In the genomic region with DNA sequence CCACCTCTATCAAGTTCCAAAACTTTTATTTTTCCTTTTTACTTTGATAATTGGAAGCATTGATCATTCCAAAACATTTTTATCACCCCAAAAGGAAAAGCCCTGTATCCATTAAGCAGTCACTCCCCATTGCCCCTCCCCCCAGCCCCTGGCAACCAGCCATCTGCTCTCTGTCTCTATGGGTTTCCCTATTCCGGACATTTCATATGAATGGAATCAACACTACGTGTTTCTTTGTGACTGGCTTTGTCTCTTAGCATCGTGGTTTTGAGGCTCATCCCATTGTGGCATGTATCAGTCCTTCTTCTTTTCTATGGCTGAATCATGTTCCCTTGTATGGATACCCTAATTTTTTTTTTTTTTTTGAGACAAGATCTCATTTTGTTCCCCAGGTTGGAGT, we compare ENCODE assay signal across 15 cellular contexts.
"Had no signal": no experiment of that assay in that cellular context is flagged by ENCODE, and none has a peak within 500 bp of the region (broad histone marks: within the 10 kb centered on the region; RNA-seq: fewer than 3 reads in every experiment).

No MANE protein-coding gene starts in this region.

- H3K36me3 Mint-ChIP-seq: memory B cell had no signal

- H3K4me3 ChIP-seq: ascending aorta, colonic mucosa, sigmoid colon, transverse colon had no signal

- H3K27ac ChIP-seq: ascending aorta, colonic mucosa, sigmoid colon, transverse colon, VCaP had no signal

- H3K27me3 ChIP-seq: ascending aorta, colonic mucosa had no signal

- DNase-seq: activated CD4-positive, alpha-beta T cell treated with anti-CD3 and anti-CD28 coated beads for 48 hours; activated naive CD4-positive, alpha-beta T cell treated with Interleukin-2 at 50 U/mL for 16 hours; activated naive CD8-positive, alpha-beta T cell treated with anti-CD3 and anti-CD28 coated beads, Interleukin-2, amount 50 U/mL, for 24 hours; colonic mucosa; erythroblast; sigmoid colon; stimulated activated CD4-positive, alpha-beta T cell treated with anti-CD3 and anti-CD28 coated beads, Interleukin-12 subunit alpha, Interleukin-12 subunit beta, amount 100 ng/mL, for 4 hours; stimulated activated naive CD4-positive, alpha-beta T cell; substantia nigra; T-helper 9 cell; transverse colon had no signal

- H3K36me3 ChIP-seq: ascending aorta, colonic mucosa, sigmoid colon, transverse colon had no signal

- ATAC-seq: activated naive CD8-positive, alpha-beta T cell treated with anti-CD3 and anti-CD28 coated beads, Interleukin-2, amount 50 U/mL, for 24 hours had no signal

- H3K4me3 Mint-ChIP-seq: activated naive CD8-positive, alpha-beta T cell treated with anti-CD3 and anti-CD28 coated beads, Interleukin-2, amount 50 U/mL, for 24 hours; memory B cell; nephron had no signal

- H3K4me1 Mint-ChIP-seq: activated naive CD8-positive, alpha-beta T cell treated with anti-CD3 and anti-CD28 coated beads, Interleukin-2, amount 50 U/mL, for 24 hours; nephron had no signal

- H3K9me3 ChIP-seq: ascending aorta, colonic mucosa, sigmoid colon, transverse colon had no signal

- H3K9me3 Mint-ChIP-seq: activated naive CD8-positive, alpha-beta T cell treated with anti-CD3 and anti-CD28 coated beads, Interleukin-2, amount 50 U/mL, for 24 hours; memory B cell; nephron had no signal

- H3K27ac Mint-ChIP-seq: activated naive CD8-positive, alpha-beta T cell treated with anti-CD3 and anti-CD28 coated beads, Interleukin-2, amount 50 U/mL, for 24 hours; memory B cell; nephron had no signal
